ENCODE assay signal across 10 cellular contexts in genomic region chr9:128555180-128555721, GRCh38. TPM values are rescaled to one million over a fixed set of nuclear protein-coding genes. Genes with fewer than 3 reads are reported as not detected.
DNase-seq lines count a peak whose midpoint lies in the region; ATAC-seq and TF ChIP-seq lines count a peak whose summit lies in the region.
"Had no signal": no experiment of that assay in that cellular context is flagged by ENCODE, and none has a peak within 500 bp of the region (broad histone marks: within the 10 kb centered on the region; RNA-seq: fewer than 3 reads in every experiment).

No MANE protein-coding gene starts in this region.

- H3K27me3 ChIP-seq in hepatocyte (no peaks in the 10 kb centered on the region), subcutaneous abdominal adipose tissue (ENCODE audit: control insufficient read depth in 5 of 5, insufficient read depth in 4 of 5, low read length in 5 of 5) (no peaks in the 10 kb centered on the region)

- H3K4me1 Mint-ChIP-seq in HFFc6 (ENCODE audit: low read depth): peaks cover 18% of the 10 kb centered on the region

- peaks cover 63% of the 10 kb centered on the region for H3K79me2 ChIP-seq in hepatocyte

- H3K27ac ChIP-seq in hepatocyte (peak overlapping the region; percentile 97), subcutaneous abdominal adipose tissue (ENCODE audit: low read depth, low read length) (peak overlapping the region; percentile 91)

- DNase-seq in HFFc6 (peak; percentile 55), hepatocyte (ENCODE audit: low spot score) (peak; percentile 73), Kasumi-1 (lab: John Stamatoyannopoulos, UW) (no peak), NCI-H82 (lab: John Stamatoyannopoulos, UW) (no peak), NCI-H524 (lab: John Stamatoyannopoulos, UW) (no peak)
- DNase-seq: NCI-H526 had no signal

- WGBS in hepatocyte (ENCODE audit: low lambda C conversion rate, missing lambda C conversion rate): 9% methylated on average over 9 of the region's 9 CpGs

- no peak overlapping the region for H3K4me3 Mint-ChIP-seq in HFFc6
- H3K4me3 Mint-ChIP-seq: dendritic cell treated with granulocyte-macrophage colony-stimulating factor and Interleukin-4, amounts not matched to agents 40 ng/mL and 50 ng/mL, for 4 days had no signal

- H3K36me3 ChIP-seq in hepatocyte (replicated peaks; ENCODE audit: insufficient read depth, low read depth) (no peaks in the 10 kb centered on the region), subcutaneous abdominal adipose tissue (ENCODE audit: control insufficient read depth in 5 of 5, insufficient read depth in 5 of 5, low read length in 5 of 5) (no peaks in the 10 kb centered on the region)

- H3K4me1 ChIP-seq in hepatocyte (ENCODE audit: insufficient read depth) (peaks cover 63% of the 10 kb centered on the region), subcutaneous abdominal adipose tissue (ENCODE audit: control insufficient read depth in 5 of 5, insufficient read depth in 5 of 5, low read length in 5 of 5) (peaks cover 17 to 80% (median 75%) of the 10 kb centered on the region in 5 donors)

- H3K9ac ChIP-seq in subcutaneous abdominal adipose tissue (ENCODE audit: low read length in 5 of 5): peak overlapping the region in 2 of 5 donors; percentile 13 to 39

- H2AFZ ChIP-seq in hepatocyte: no peak overlapping the region

- H4K20me1 ChIP-seq in hepatocyte (ENCODE audit: insufficient read depth, poor library complexity, severe bottlenecking): peaks cover 23% of the 10 kb centered on the region

- H3K4me2 ChIP-seq in hepatocyte: peak overlapping the region; percentile 77

- no peaks in the 10 kb centered on the region for H3K9me3 Mint-ChIP-seq in HFFc6
- H3K9me3 Mint-ChIP-seq: dendritic cell treated with granulocyte-macrophage colony-stimulating factor and Interleukin-4, amounts not matched to agents 40 ng/mL and 50 ng/mL, for 4 days had no signal

- no peak for ATAC-seq in HG02759 (IDR thresholded peaks at IDR 0.05; ENCODE audit: unreplicated experiment)

- TF ChIP-seq CTCF in HFFc6 (IDR thresholded peaks at IDR 0.05) (no peak), WI38 (IDR thresholded peaks at IDR 0.05; ENCODE audit: low read depth, low read length) (no peak), hepatocyte (IDR thresholded peaks at IDR 0.05; ENCODE audit: poor library complexity) (no peak)

- no peak overlapping the region for H3K27ac Mint-ChIP-seq in HFFc6
- H3K27ac Mint-ChIP-seq: dendritic cell treated with granulocyte-macrophage colony-stimulating factor and Interleukin-4, amounts not matched to agents 40 ng/mL and 50 ng/mL, for 4 days had no signal

- H3K9me3 ChIP-seq in hepatocyte (ENCODE audit: low read depth): no peaks in the 10 kb centered on the region
- no peaks in the 10 kb centered on the region for H3K9me3 ChIP-seq in subcutaneous abdominal adipose tissue (ENCODE audit: control insufficient read depth in 5 of 5, low read length in 5 of 5)

- peaks cover 11% of the 10 kb centered on the region; the same call in 1 of the 2 replicates for H3K36me3 Mint-ChIP-seq in HFFc6 (ENCODE audit: low read depth)

- H3K27me3 Mint-ChIP-seq in HFFc6 (ENCODE audit: insufficient read depth): peaks cover 7% of the 10 kb centered on the region
- H3K27me3 Mint-ChIP-seq: dendritic cell treated with granulocyte-macrophage colony-stimulating factor and Interleukin-4, amounts not matched to agents 40 ng/mL and 50 ng/mL, for 4 days had no signal

- peak overlapping the region; percentile 91 for H3K4me3 ChIP-seq in WI38 (ENCODE audit: low read depth, low read length)
- H3K4me3 ChIP-seq in hepatocyte: peak overlapping the region; percentile 2
- H3K4me3 ChIP-seq in subcutaneous abdominal adipose tissue (ENCODE audit: low read depth in 1 of 5, low read length in 5 of 5): peak overlapping the region in 2 of 5 donors; percentile 86 to 87

- no peaks in the 10 kb centered on the region for H3K9me2 ChIP-seq in hepatocyte (replicated peaks; ENCODE audit: insufficient read depth)

RNA-seq across cellular contexts. Expression of gene SPTAN1, which starts 2.9 kb away (rescaled TPM):
- 100 to 1,000 TPM; 316 to 368 (median 327) TPM for total RNA-seq in HFFc6 (2021; fragmentation: NEBNext Ultra II Directional; extraction: Animal tissue kit (Norgen Biotek cat#: 25700))
- total RNA-seq in hepatocyte: 182 and 184 TPM in 2 replicates
- polyA plus RNA-seq in hepatocyte: 123 and 144 TPM in 2 replicates

RNA-seq across cellular contexts. Expression of gene GLE1, which starts 50.7 kb away (rescaled TPM):
- total RNA-seq in HFFc6 (2021; fragmentation: NEBNext Ultra II Directional; extraction: Animal tissue kit (Norgen Biotek cat#: 25700)): 10 to 100 TPM; 22.2 to 26.7 (median 24.7) TPM
- 19.5 and 22.6 TPM in 2 replicates for total RNA-seq in hepatocyte
- 13.3 and 15.1 TPM in 2 replicates for polyA plus RNA-seq in hepatocyte

Comparison
In these comparisons a context has a peak if more than half of its experiments do, and no peak if none do; other contexts are left out.
1. DNase-seq: peak in HFFc6 (single experiment) and hepatocyte (single experiment); none in Kasumi-1 (0 of 2), NCI-H82 (single experiment) and NCI-H524 (0 of 2).